8 cellular contexts compared by ENCODE assay signal in genomic region chr10:21993360-21994001, GRCh38. TPM values are rescaled to one million over a fixed set of nuclear protein-coding genes. Genes with fewer than 3 reads are reported as not detected.
A peak's percentile ranks its signal among the peaks of the same experiment; 100 is the strongest.
DNase-seq lines count a peak whose midpoint lies in the region; ATAC-seq and TF ChIP-seq lines count a peak whose summit lies in the region.

No MANE protein-coding gene starts in this region.

- peaks cover 5% of the 10 kb centered on the region for H3K4me1 ChIP-seq in suprapubic skin

- DNase-seq in SIG-M5 treated with dmso at 0.1 percent for 504 hours (lab: John Stamatoyannopoulos, UW; ENCODE audit: unreplicated experiment), result peak; percentile 41
- no peak for DNase-seq in SIG-M5 (lab: John Stamatoyannopoulos, UW)
- DNase-seq in OCI-M1 (lab: John Stamatoyannopoulos, UW), result peak; percentile 77
- peak; percentile 42 for DNase-seq in fibroblast of villous mesenchyme (ENCODE audit: low read depth)
- DNase-seq in suprapubic skin (ENCODE audit: low spot score in 2 of 2), result no peak
- no peak for DNase-seq in activated CD4-positive, alpha-beta T cell treated with anti-CD3 and anti-CD28 coated beads, Interleukin-2, amount 50 U/mL, for 1 hour
- DNase-seq in effector CD8-positive, alpha-beta T cell (lab: John Stamatoyannopoulos, UW), result no peak

- no peak for TF ChIP-seq POLR2A in suprapubic skin (IDR thresholded peaks at IDR 0.05)

- no peak for ATAC-seq in GM21825 (IDR thresholded peaks at IDR 0.05; ENCODE audit: unreplicated experiment)

- TF ChIP-seq EP300 in suprapubic skin (IDR thresholded peaks at IDR 0.05), result no peak

- no peaks in the 10 kb centered on the region for H3K36me3 ChIP-seq in suprapubic skin

- TF ChIP-seq CTCF in fibroblast of villous mesenchyme (IDR thresholded peaks at IDR 0.05; ENCODE audit: insufficient read depth, low read depth, low read length), result peak; percentile 45
- TF ChIP-seq CTCF in suprapubic skin (IDR thresholded peaks at IDR 0.05), result peak; percentile 34 to 66

- WGBS in suprapubic skin, result 50% methylated on average over 7 of the region's 7 CpGs

- no peak overlapping the region for H3K4me3 ChIP-seq in fibroblast of villous mesenchyme (ENCODE audit: low read depth, low read length)
- no peak overlapping the region for H3K4me3 ChIP-seq in suprapubic skin

- H3K27ac ChIP-seq in suprapubic skin, result no peak overlapping the region

- no peaks in the 10 kb centered on the region for H3K9me3 ChIP-seq in suprapubic skin

- no peaks in the 10 kb centered on the region for H3K27me3 ChIP-seq in suprapubic skin

RNA-seq across cellular contexts. Expression of gene DNAJC1, which starts 10.0 kb away (rescaled TPM):
- total RNA-seq in fibroblast of villous mesenchyme (36.7 and 53.5 TPM in 2 replicates), suprapubic skin (10 to 100 TPM; 30.6 to 70.0 (median 61.0) TPM)

Comparison
In these comparisons a context has a peak if more than half of its experiments do, and no peak if none do; other contexts are left out.
1. DNase-seq: peak in SIG-M5 treated with dmso at 0.1 percent for 504 hours (single experiment), OCI-M1 (single experiment) and fibroblast of villous mesenchyme (single experiment); none in SIG-M5 (single experiment), suprapubic skin (0 of 2), activated CD4-positive, alpha-beta T cell treated with anti-CD3 and anti-CD28 coated beads, Interleukin-2, amount 50 U/mL, for 1 hour (single experiment) and effector CD8-positive, alpha-beta T cell (single experiment).